16 cellular contexts compared by ENCODE assay signal in genomic region chr13:113672002-113672651, GRCh38. TPM values are rescaled to one million over a fixed set of nuclear protein-coding genes. Genes with fewer than 3 reads are reported as not detected.
DNase-seq lines count a peak whose midpoint lies in the region; ATAC-seq and TF ChIP-seq lines count a peak whose summit lies in the region.
"Had no signal": no experiment of that assay in that cellular context is flagged by ENCODE, and none has a peak within 500 bp of the region (broad histone marks: within the 10 kb centered on the region; RNA-seq: fewer than 3 reads in every experiment).

No MANE protein-coding gene starts in this region.

- no peak overlapping the region for H3K4me3 Mint-ChIP-seq in activated naive CD4-positive, alpha-beta T cell treated with anti-CD3 and anti-CD28 coated beads for 36 hours
- H3K4me3 Mint-ChIP-seq in type B pancreatic cell, result peak overlapping the region; percentile 2
- H3K4me3 Mint-ChIP-seq: stimulated activated naive B cell treated with anti-CD40 and anti-IgM and Interleukin-4, amounts not matched to agents 10 μg/mL and 1 μg/mL and 100 μg/mL, for 72 hours; T-helper 17 cell had no signal

- H3K27me3 ChIP-seq in lower lobe of right lung (ENCODE audit: low read depth), result no peaks in the 10 kb centered on the region
- H3K27me3 ChIP-seq: hepatocyte had no signal

- TF ChIP-seq CTCF in lower lobe of right lung (IDR thresholded peaks at IDR 0.05) (no peak), type B pancreatic cell (conservative IDR thresholded peaks at IDR 0.05) (no peak)

- peak in 1 of 2 donors; percentile 66 for ATAC-seq in lower lobe of right lung
- no peak for ATAC-seq in HG03095 (IDR thresholded peaks at IDR 0.05; ENCODE audit: unreplicated experiment)
- ATAC-seq: stimulated activated naive B cell treated with anti-CD40 and anti-IgM and Interleukin-4, amounts not matched to agents 10 μg/mL and 1 μg/mL and 100 μg/mL, for 72 hours; T-helper 17 cell had no signal

- H3K4me1 Mint-ChIP-seq in activated naive CD4-positive, alpha-beta T cell treated with anti-CD3 and anti-CD28 coated beads for 36 hours (ENCODE audit: low read depth), result no peaks in the 10 kb centered on the region
- no peaks in the 10 kb centered on the region for H3K4me1 Mint-ChIP-seq in type B pancreatic cell (ENCODE audit: unreplicated experiment)
- H3K4me1 Mint-ChIP-seq: naive B cell had no signal

- CTCF ChIA-PET in activated naive CD4-positive, alpha-beta T cell treated with anti-CD3 and anti-CD28 coated beads for 36 hours (lab: Charles Lee), result no interaction called here

- no peaks in the 10 kb centered on the region for H3K27me3 Mint-ChIP-seq in activated naive CD4-positive, alpha-beta T cell treated with anti-CD3 and anti-CD28 coated beads for 36 hours (ENCODE audit: low read depth)
- peaks cover 3% of the 10 kb centered on the region for H3K27me3 Mint-ChIP-seq in type B pancreatic cell

- no peak overlapping the region for H3K27ac ChIP-seq in lower lobe of right lung
- H3K27ac ChIP-seq: hepatocyte had no signal

- intact Hi-C loops in activated naive CD4-positive, alpha-beta T cell treated with anti-CD3 and anti-CD28 coated beads for 36 hours (cut with micrococcal nuclease), result no loop called here
- intact Hi-C loops in lower lobe of right lung (cut with DNase I), result no loop called here

- H3K4me1 ChIP-seq in lower lobe of right lung, result no peaks in the 10 kb centered on the region

- H3K4me3 ChIP-seq in lower lobe of right lung, result no peak overlapping the region
- H3K4me3 ChIP-seq: hepatocyte had no signal

- H3K36me3 ChIP-seq in lower lobe of right lung, result no peaks in the 10 kb centered on the region

- no peaks in the 10 kb centered on the region for H3K9me3 ChIP-seq in lower lobe of right lung

- H3K9me3 Mint-ChIP-seq in activated naive CD4-positive, alpha-beta T cell treated with anti-CD3 and anti-CD28 coated beads for 36 hours, result no peaks in the 10 kb centered on the region
- no peaks in the 10 kb centered on the region for H3K9me3 Mint-ChIP-seq in type B pancreatic cell
- H3K9me3 Mint-ChIP-seq: naive B cell; stimulated activated naive B cell treated with anti-CD40 and anti-IgM and Interleukin-4, amounts not matched to agents 10 μg/mL and 1 μg/mL and 100 μg/mL, for 72 hours had no signal

- H3K36me3 Mint-ChIP-seq in activated naive CD4-positive, alpha-beta T cell treated with anti-CD3 and anti-CD28 coated beads for 36 hours (ENCODE audit: low read depth), result no peaks in the 10 kb centered on the region
- H3K36me3 Mint-ChIP-seq in type B pancreatic cell, result no peaks in the 10 kb centered on the region
- H3K36me3 Mint-ChIP-seq: naive B cell; stimulated activated naive B cell treated with anti-CD40 and anti-IgM and Interleukin-4, amounts not matched to agents 10 μg/mL and 1 μg/mL and 100 μg/mL, for 72 hours had no signal

- H3K27ac Mint-ChIP-seq in activated naive CD4-positive, alpha-beta T cell treated with anti-CD3 and anti-CD28 coated beads for 36 hours, result no peak overlapping the region
- H3K27ac Mint-ChIP-seq in type B pancreatic cell, result peak overlapping the region; percentile 1
- H3K27ac Mint-ChIP-seq: stimulated activated naive B cell treated with anti-CD40 and anti-IgM and Interleukin-4, amounts not matched to agents 10 μg/mL and 1 μg/mL and 100 μg/mL, for 72 hours; T-helper 17 cell had no signal

- peak; percentile 2 for DNase-seq in activated naive CD4-positive, alpha-beta T cell treated with anti-CD3 and anti-CD28 coated beads for 36 hours
- no peak for DNase-seq in activated naive CD4-positive, alpha-beta T cell treated with Interleukin-2 at 50 U/mL for 16 hours
- DNase-seq in amniotic epithelial cell (ENCODE audit: low read depth) (peak; percentile 35), lower lobe of right lung (peak; percentile 44), type B pancreatic cell (ENCODE audit: extremely low spot score, unreplicated experiment) (no peak), T1000 (lab: John Stamatoyannopoulos, UW) (no peak), nucleus accumbens (lab: John Stamatoyannopoulos, UW) (no peak)
- DNase-seq: GDM1; left cardiac atrium; naive B cell; NCI-H1048; RPMI8226; stimulated activated naive B cell treated with anti-CD40 and anti-IgM and Interleukin-4, amounts not matched to agents 10 μg/mL and 1 μg/mL and 100 μg/mL, for 72 hours; T-helper 17 cell had no signal

RNA-seq across cellular contexts. Expression of gene GRK1, which starts 5.1 kb away (rescaled TPM):
- total RNA-seq in activated naive CD4-positive, alpha-beta T cell treated with anti-CD3 and anti-CD28 coated beads for 36 hours, result under 1 TPM in 1 of 2 experiments, not detected in 1; 0.10 TPM
- total RNA-seq in lower lobe of right lung (not detected), type B pancreatic cell (ENCODE audit: low replicate concordance) (0.24 and 0.85 TPM in 2 replicates)

RNA-seq across cellular contexts. Expression of gene ATP4B, which starts 14.1 kb away (rescaled TPM):
- total RNA-seq in activated naive CD4-positive, alpha-beta T cell treated with anti-CD3 and anti-CD28 coated beads for 36 hours, result not detected
- total RNA-seq in lower lobe of right lung (not detected), type B pancreatic cell (ENCODE audit: low replicate concordance) (2.0 and 26.7 TPM in 2 replicates)
- total RNA-seq: left cardiac atrium, T-helper 17 cell had no signal

Comparison
In these comparisons a context has a peak if more than half of its experiments do, and no peak if none do; other contexts are left out.
1. DNase-seq: peak in activated naive CD4-positive, alpha-beta T cell treated with anti-CD3 and anti-CD28 coated beads for 36 hours (single experiment), amniotic epithelial cell (single experiment) and lower lobe of right lung (single experiment); none in activated naive CD4-positive, alpha-beta T cell treated with Interleukin-2 at 50 U/mL for 16 hours (single experiment), type B pancreatic cell (single experiment), T1000 (single experiment) and nucleus accumbens (0 of 56).